1 cellular context compared by ENCODE assay signal in the genomic region with DNA sequence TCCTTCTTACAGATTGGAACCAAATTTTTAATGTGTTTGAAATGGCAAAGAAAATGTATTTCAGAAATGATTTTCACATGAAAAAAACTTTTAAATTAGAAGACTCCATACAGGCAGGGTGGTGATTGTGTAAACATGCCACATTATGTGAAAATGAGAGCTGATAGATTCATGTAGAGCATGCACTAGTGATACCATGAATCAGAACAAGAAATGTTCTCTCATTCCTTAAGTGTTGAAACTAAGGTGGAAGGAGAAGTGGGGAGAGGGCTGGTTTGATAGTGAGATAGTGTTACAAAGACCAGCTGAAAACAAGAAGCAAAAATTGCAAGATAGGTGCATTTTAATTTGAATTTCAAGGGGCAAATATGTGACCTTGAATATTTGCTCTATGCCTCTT.
TF ChIP-seq lines count a peak whose summit lies in the region.

No MANE protein-coding gene starts in this region.

TF ChIP-seq in GM12878, 131 proteins besides CTCF, POLR2A, EP300 and RAD21 (continued from another document and continues in another):
- no peak for TF ChIP-seq SP1 (IDR thresholded peaks at IDR 0.05; ENCODE audit: low read depth, low read length)
- peak in 1 of 2 experiments; percentile 77; a peak in 1 of 4 replicates for TF ChIP-seq CEBPB (IDR thresholded peaks at IDR 0.05; ENCODE audit: borderline replicate concordance in 1 of 2, low read depth in 2 of 2, low read length in 2 of 2)
- no peak for TF ChIP-seq TBL1XR1 (IDR thresholded peaks at IDR 0.05; ENCODE audit: low read depth, low read length)
- TF ChIP-seq SPI1 (IDR thresholded peaks at IDR 0.05; ENCODE audit: borderline replicate concordance, insufficient read depth, low read depth, low read length): peak; percentile 80
- no peak for TF ChIP-seq MYC (IDR thresholded peaks at IDR 0.05; ENCODE audit: insufficient read depth, insufficient read length, insufficient replicate concordance, low read length, severe bottlenecking)
- no peak for TF ChIP-seq NFXL1 (IDR thresholded peaks at IDR 0.05; ENCODE audit: borderline replicate concordance)
- TF ChIP-seq RAD51 (IDR thresholded peaks at IDR 0.05): no peak
- no peak for TF ChIP-seq MXI1 (IDR thresholded peaks at IDR 0.05; ENCODE audit: low read depth, low read length)
- TF ChIP-seq FOXK2 (IDR thresholded peaks at IDR 0.05): no peak
- TF ChIP-seq BRCA1 (IDR thresholded peaks at IDR 0.05; ENCODE audit: low read depth, low read length): no peak
- peak; percentile 25; the same call in 1 of the 2 replicates for TF ChIP-seq ZBED1 (IDR thresholded peaks at IDR 0.05; ENCODE audit: borderline replicate concordance)
- no peak for TF ChIP-seq GATAD2B (conservative IDR thresholded peaks at IDR 0.05; ENCODE audit: low read depth)
- no peak for TF ChIP-seq FOS (IDR thresholded peaks at IDR 0.05; ENCODE audit: borderline replicate concordance, extremely low read depth, insufficient read length)
- 0 out of 2 replicates have a peak, but pooled peaks have one; percentile 8 for TF ChIP-seq RELB (IDR thresholded peaks at IDR 0.05; ENCODE audit: low read depth)
- TF ChIP-seq E2F8 (IDR thresholded peaks at IDR 0.05; ENCODE audit: low read depth, partially characterized antibody): no peak
- peak in 1 of 2 experiments; percentile 17; a peak in 1 of 4 replicates for TF ChIP-seq BHLHE40 (IDR thresholded peaks at IDR 0.05; ENCODE audit: borderline replicate concordance in 1 of 2, low read depth in 2 of 2, low read length in 1 of 2)
- no peak for TF ChIP-seq PKNOX1 (IDR thresholded peaks at IDR 0.05)
- TF ChIP-seq IKZF2 (IDR thresholded peaks at IDR 0.05): peak; percentile 61 to 84; a peak in 3 of 4 replicates
- no peak for TF ChIP-seq MYB (IDR thresholded peaks at IDR 0.05; ENCODE audit: borderline replicate concordance, low read depth, low read length)
- TF ChIP-seq YY1 (IDR thresholded peaks at IDR 0.05; ENCODE audit: low read depth, low read length): no peak
- TF ChIP-seq KLF5 (IDR thresholded peaks at IDR 0.05; ENCODE audit: partially characterized antibody): no peak
- TF ChIP-seq NR2F1 (conservative IDR thresholded peaks at IDR 0.05): no peak
- TF ChIP-seq, protein P1, sequence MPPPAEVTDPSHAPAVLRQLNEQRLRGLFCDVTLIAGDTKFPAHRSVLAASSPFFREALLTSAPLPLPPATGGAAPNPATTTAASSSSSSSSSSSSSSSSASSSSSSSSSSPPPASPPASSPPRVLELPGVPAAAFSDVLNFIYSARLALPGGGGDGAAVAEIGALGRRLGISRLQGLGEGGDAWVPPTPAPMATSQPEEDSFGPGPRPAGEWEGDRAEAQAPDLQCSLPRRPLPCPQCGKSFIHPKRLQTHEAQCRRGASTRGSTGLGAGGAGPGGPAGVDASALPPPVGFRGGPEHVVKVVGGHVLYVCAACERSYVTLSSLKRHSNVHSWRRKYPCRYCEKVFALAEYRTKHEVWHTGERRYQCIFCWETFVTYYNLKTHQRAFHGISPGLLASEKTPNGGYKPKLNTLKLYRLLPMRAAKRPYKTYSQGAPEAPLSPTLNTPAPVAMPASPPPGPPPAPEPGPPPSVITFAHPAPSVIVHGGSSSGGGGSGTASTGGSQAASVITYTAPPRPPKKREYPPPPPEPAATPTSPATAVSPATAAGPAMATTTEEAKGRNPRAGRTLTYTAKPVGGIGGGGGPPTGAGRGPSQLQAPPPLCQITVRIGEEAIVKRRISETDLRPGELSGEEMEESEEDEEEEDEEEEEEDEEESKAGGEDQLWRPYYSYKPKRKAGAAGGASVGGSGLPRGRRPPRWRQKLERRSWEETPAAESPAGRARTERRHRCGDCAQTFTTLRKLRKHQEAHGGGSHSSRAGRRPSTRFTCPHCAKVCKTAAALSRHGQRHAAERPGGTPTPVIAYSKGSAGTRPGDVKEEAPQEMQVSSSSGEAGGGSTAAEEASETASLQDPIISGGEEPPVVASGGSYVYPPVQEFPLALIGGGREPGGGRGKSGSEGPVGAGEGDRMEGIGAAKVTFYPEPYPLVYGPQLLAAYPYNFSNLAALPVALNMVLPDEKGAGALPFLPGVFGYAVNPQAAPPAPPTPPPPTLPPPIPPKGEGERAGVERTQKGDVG (CRISPR knock-in tag; IDR thresholded peaks at IDR 0.05): no peak
- no peak for TF ChIP-seq TCF3 (IDR thresholded peaks at IDR 0.05; ENCODE audit: borderline replicate concordance, insufficient read depth, low read depth, low read length)
- TF ChIP-seq, protein P2, sequence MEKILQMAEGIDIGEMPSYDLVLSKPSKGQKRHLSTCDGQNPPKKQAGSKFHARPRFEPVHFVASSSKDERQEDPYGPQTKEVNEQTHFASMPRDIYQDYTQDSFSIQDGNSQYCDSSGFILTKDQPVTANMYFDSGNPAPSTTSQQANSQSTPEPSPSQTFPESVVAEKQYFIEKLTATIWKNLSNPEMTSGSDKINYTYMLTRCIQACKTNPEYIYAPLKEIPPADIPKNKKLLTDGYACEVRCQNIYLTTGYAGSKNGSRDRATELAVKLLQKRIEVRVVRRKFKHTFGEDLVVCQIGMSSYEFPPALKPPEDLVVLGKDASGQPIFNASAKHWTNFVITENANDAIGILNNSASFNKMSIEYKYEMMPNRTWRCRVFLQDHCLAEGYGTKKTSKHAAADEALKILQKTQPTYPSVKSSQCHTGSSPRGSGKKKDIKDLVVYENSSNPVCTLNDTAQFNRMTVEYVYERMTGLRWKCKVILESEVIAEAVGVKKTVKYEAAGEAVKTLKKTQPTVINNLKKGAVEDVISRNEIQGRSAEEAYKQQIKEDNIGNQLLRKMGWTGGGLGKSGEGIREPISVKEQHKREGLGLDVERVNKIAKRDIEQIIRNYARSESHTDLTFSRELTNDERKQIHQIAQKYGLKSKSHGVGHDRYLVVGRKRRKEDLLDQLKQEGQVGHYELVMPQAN (conservative IDR thresholded peaks at IDR 0.05): no peak
- TF ChIP-seq MTA3 (IDR thresholded peaks at IDR 0.05; ENCODE audit: borderline replicate concordance, low read length): no peak; the same call in 1 of the 2 replicates
- no peak for TF ChIP-seq CUX1 (IDR thresholded peaks at IDR 0.05; ENCODE audit: insufficient replicate concordance, low read depth, low read length)
- TF ChIP-seq, protein P3, sequence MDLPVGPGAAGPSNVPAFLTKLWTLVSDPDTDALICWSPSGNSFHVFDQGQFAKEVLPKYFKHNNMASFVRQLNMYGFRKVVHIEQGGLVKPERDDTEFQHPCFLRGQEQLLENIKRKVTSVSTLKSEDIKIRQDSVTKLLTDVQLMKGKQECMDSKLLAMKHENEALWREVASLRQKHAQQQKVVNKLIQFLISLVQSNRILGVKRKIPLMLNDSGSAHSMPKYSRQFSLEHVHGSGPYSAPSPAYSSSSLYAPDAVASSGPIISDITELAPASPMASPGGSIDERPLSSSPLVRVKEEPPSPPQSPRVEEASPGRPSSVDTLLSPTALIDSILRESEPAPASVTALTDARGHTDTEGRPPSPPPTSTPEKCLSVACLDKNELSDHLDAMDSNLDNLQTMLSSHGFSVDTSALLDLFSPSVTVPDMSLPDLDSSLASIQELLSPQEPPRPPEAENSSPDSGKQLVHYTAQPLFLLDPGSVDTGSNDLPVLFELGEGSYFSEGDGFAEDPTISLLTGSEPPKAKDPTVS (IDR thresholded peaks at IDR 0.05; ENCODE audit: low read depth, low read length): no peak
- no peak for TF ChIP-seq STAT3 (IDR thresholded peaks at IDR 0.05; ENCODE audit: low read depth, low read length)
- TF ChIP-seq FOXM1 (IDR thresholded peaks at IDR 0.05; ENCODE audit: low read depth, low read length): peak; percentile 86; the same call in 1 of the 2 replicates
- no peak for TF ChIP-seq ZZZ3 (IDR thresholded peaks at IDR 0.05; ENCODE audit: control insufficient read depth, insufficient read length, low read depth)
- TF ChIP-seq SKIL (IDR thresholded peaks at IDR 0.05; ENCODE audit: low read depth, poor library complexity, severe bottlenecking): no peak
- TF ChIP-seq BACH1 (IDR thresholded peaks at IDR 0.05; ENCODE audit: borderline replicate concordance): peak; percentile 25; the same call in 1 of the 2 replicates
